Comparison of ENCODE assay signal across 9 cellular contexts in the genomic region with DNA sequence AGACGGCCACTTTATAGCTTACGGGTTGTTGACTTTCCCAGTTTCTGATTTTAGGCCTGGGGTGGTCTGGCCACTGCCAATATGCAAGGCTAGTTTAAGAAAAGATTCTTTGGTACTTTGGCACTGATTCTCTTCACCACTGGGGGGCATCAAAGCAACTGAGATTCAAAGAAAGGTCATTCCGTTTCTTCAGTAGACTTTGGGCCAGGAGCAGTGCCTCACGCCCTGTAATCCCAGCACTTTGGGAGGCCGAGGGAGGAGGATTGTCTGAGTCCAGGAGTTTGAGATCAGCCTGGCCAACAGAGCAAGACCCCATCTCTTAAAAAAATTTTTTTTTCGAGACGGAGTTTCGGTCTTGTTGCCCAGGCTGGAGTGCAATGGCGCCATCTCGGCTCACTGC. TPM values are rescaled to one million over a fixed set of nuclear protein-coding genes. Genes with fewer than 3 reads are reported as not detected.
DNase-seq lines count a peak whose midpoint lies in the region; ATAC-seq and TF ChIP-seq lines count a peak whose summit lies in the region.
"Had no signal": no experiment of that assay in that cellular context is flagged by ENCODE, and none has a peak within 500 bp of the region (broad histone marks: within the 10 kb centered on the region; RNA-seq: fewer than 3 reads in every experiment).

No MANE protein-coding gene starts in this region.

- DNase-seq in NCI-H1105 treated with DMSO at 0.1 percent for 48 hours (lab: John Stamatoyannopoulos, UW) (peak; percentile 7), NCI-H1105 (lab: John Stamatoyannopoulos, UW) (no peak), immature natural killer cell (peak; percentile 19 to 34 (median 30)), upper lobe of left lung (no peak), aorta (no peak)
- peak; percentile 25 for DNase-seq in activated naive CD8-positive, alpha-beta T cell treated with anti-CD3 and anti-CD28 coated beads, Interleukin-2, amount 50 U/mL, for 24 hours

- H3K4me3 ChIP-seq in upper lobe of left lung (no peak overlapping the region), aorta (ENCODE audit: low read length in 2 of 2) (no peak overlapping the region)

- no peaks in the 10 kb centered on the region for H3K9me3 Mint-ChIP-seq in activated naive CD8-positive, alpha-beta T cell treated with anti-CD3 and anti-CD28 coated beads, Interleukin-2, amount 50 U/mL, for 24 hours
- H3K9me3 Mint-ChIP-seq in immature natural killer cell, result no peaks in the 10 kb centered on the region
- H3K9me3 Mint-ChIP-seq: CD4-positive, CD25-positive, alpha-beta regulatory T cell had no signal

- H3K9me3 ChIP-seq in upper lobe of left lung, result no peaks in the 10 kb centered on the region
- H3K9me3 ChIP-seq in aorta (ENCODE audit: control insufficient read depth, low read length), result no peaks in the 10 kb centered on the region

- H3K27me3 ChIP-seq in upper lobe of left lung (no peaks in the 10 kb centered on the region), aorta (ENCODE audit: control insufficient read depth in 1 of 2, insufficient read depth in 2 of 2, low read length in 1 of 2) (no peaks in the 10 kb centered on the region)

- TF ChIP-seq CTCF in LNCAP (IDR thresholded peaks at IDR 0.05) (peak; percentile 35; the same call in 1 of the 2 replicates), upper lobe of left lung (IDR thresholded peaks at IDR 0.05) (peak in 4 of 6 experiments; percentile 23 to 54 (median 44))

- no peak overlapping the region for H3K27ac ChIP-seq in upper lobe of left lung
- H3K27ac ChIP-seq in aorta (ENCODE audit: low read depth in 1 of 2, low read length in 2 of 2), result no peak overlapping the region

- TF ChIP-seq POLR2A in upper lobe of left lung (IDR thresholded peaks at IDR 0.05), result no peak

- no peak overlapping the region for H3K4me3 Mint-ChIP-seq in activated naive CD8-positive, alpha-beta T cell treated with anti-CD3 and anti-CD28 coated beads, Interleukin-2, amount 50 U/mL, for 24 hours
- no peak overlapping the region for H3K4me3 Mint-ChIP-seq in immature natural killer cell
- H3K4me3 Mint-ChIP-seq: CD4-positive, CD25-positive, alpha-beta regulatory T cell had no signal

- 72 to 84% methylated on average over 10 of the region's 10 CpGs for WGBS in upper lobe of left lung, 2 donors
- 77 to 79% methylated on average over 10 of the region's 10 CpGs for WGBS in aorta, 2 donors

- H3K4me1 ChIP-seq in upper lobe of left lung, result no peaks in the 10 kb centered on the region
- no peaks in the 10 kb centered on the region for H3K4me1 ChIP-seq in aorta (ENCODE audit: control insufficient read depth in 1 of 2, insufficient read depth in 2 of 2, low read length in 2 of 2)

- ATAC-seq in activated naive CD8-positive, alpha-beta T cell treated with anti-CD3 and anti-CD28 coated beads, Interleukin-2, amount 50 U/mL, for 24 hours, result peak; percentile 24
- ATAC-seq in upper lobe of left lung (ENCODE audit: low FRiP score in 2 of 2) (peak in 1 of 2 donors; percentile 19), aorta (ENCODE audit: low FRiP score) (no peak), GM18870 (IDR thresholded peaks at IDR 0.05; ENCODE audit: unreplicated experiment) (no peak)

- TF ChIP-seq EP300 in upper lobe of left lung (IDR thresholded peaks at IDR 0.05), result no peak

- peaks cover 6% of the 10 kb centered on the region for H3K4me1 Mint-ChIP-seq in activated naive CD8-positive, alpha-beta T cell treated with anti-CD3 and anti-CD28 coated beads, Interleukin-2, amount 50 U/mL, for 24 hours
- no peaks in the 10 kb centered on the region for H3K4me1 Mint-ChIP-seq in immature natural killer cell

- H3K36me3 ChIP-seq in upper lobe of left lung (peaks cover 35 to 95% (median 73%) of the 10 kb centered on the region in 4 donors), aorta (ENCODE audit: control insufficient read depth in 1 of 2, insufficient read depth in 2 of 2, low read length in 1 of 2) (peaks cover 8 to 12% of the 10 kb centered on the region in 2 donors)

- peaks cover 58% of the 10 kb centered on the region for H3K36me3 Mint-ChIP-seq in activated naive CD8-positive, alpha-beta T cell treated with anti-CD3 and anti-CD28 coated beads, Interleukin-2, amount 50 U/mL, for 24 hours (ENCODE audit: low read depth)
- H3K36me3 Mint-ChIP-seq in immature natural killer cell, result peaks cover 32 to 51% (median 40%) of the 10 kb centered on the region in 3 donors

- intact Hi-C loops in aorta (cut with DNase I), result no loop called here

- H3K27ac Mint-ChIP-seq in activated naive CD8-positive, alpha-beta T cell treated with anti-CD3 and anti-CD28 coated beads, Interleukin-2, amount 50 U/mL, for 24 hours, result no peak overlapping the region
- peak overlapping the region in 1 of 6 donors; percentile 61 for H3K27ac Mint-ChIP-seq in immature natural killer cell

- H3K27me3 Mint-ChIP-seq in activated naive CD8-positive, alpha-beta T cell treated with anti-CD3 and anti-CD28 coated beads, Interleukin-2, amount 50 U/mL, for 24 hours, result no peaks in the 10 kb centered on the region
- H3K27me3 Mint-ChIP-seq in immature natural killer cell (ENCODE audit: low read depth in 3 of 3), result no peaks in the 10 kb centered on the region
- H3K27me3 Mint-ChIP-seq: CD4-positive, CD25-positive, alpha-beta regulatory T cell had no signal

RNA-seq across cellular contexts. Expression of gene RPA1, which starts 53.0 kb away (rescaled TPM):
- polyA plus RNA-seq in immature natural killer cell (100 to 1,000 TPM in 1 of 3 donors, 10 to 100 TPM in 2; 82.6 to 102 (median 89.4) TPM), aorta (10 to 100 TPM; 17.2 to 23.8 TPM)
- total RNA-seq in upper lobe of left lung (10 to 100 TPM; 14.1 to 82.3 (median 24.8) TPM), aorta (10 to 100 TPM; 65.0 to 75.0 TPM)

RNA-seq across cellular contexts. Expression of gene SMYD4, which starts 53.1 kb away (rescaled TPM):
- polyA plus RNA-seq in immature natural killer cell (10 to 100 TPM in 1 of 3 donors, 1 to 10 TPM in 2; 7.8 to 17.5 (median 8.2) TPM), aorta (1 to 10 TPM; 2.4 to 9.5 TPM)
- total RNA-seq in upper lobe of left lung (10 to 100 TPM in 5 of 6 donors, 1 to 10 TPM in 1; 9.1 to 28.3 (median 17.3) TPM), aorta (10 to 100 TPM; 15.0 to 19.2 TPM)

Comparison
In these comparisons a context has a peak if more than half of its experiments do, and no peak if none do; other contexts are left out.
1. DNase-seq: peak in NCI-H1105 treated with DMSO at 0.1 percent for 48 hours (single experiment), activated naive CD8-positive, alpha-beta T cell treated with anti-CD3 and anti-CD28 coated beads, Interleukin-2, amount 50 U/mL, for 24 hours (single experiment) and immature natural killer cell (3 of 3); none in NCI-H1105 (single experiment), upper lobe of left lung (0 of 2) and aorta (0 of 2).